Comparison of ENCODE assay signal across 8 cellular contexts in the genomic region with DNA sequence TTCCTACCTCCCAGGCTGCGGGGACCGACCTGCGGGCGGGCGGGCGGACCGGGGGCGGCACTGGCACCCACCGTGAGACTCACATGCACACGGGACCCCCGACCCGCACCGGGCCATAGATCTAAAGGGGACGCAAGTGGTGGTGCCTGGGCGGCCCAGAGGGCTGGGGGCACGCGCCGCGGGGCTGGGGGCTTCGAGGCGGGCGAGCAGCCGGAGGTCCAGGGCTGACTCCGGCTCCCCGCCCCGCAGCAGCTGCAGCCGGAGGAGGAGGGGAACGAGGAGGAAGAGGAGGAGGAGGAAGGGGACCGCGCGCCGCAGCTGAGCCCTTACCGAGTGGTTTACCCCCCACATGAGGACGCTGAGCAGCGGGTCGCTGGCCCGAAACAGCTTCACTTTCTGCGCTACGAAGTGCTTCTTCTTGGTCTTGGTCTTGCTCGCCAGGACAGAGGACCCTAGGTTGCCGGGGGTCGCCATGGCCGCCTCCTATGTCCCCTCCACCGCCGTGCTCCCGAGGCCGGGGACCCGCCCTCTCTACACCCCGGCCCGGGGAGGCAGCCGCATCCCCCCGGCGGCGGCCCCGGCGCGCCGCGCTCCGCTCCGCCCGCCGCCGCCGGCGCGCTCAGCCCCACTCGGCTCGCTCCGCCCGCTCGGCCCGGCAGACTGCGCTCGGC. TPM values are rescaled to one million over a fixed set of nuclear protein-coding genes. Genes with fewer than 3 reads are reported as not detected.
DNase-seq lines count a peak whose midpoint lies in the region; ATAC-seq, FAIRE-seq and TF ChIP-seq lines count a peak whose summit lies in the region.

No MANE protein-coding gene starts in this region.

- TF ChIP-seq POLR2A in NB4 (IDR thresholded peaks at IDR 0.05; ENCODE audit: extremely low read depth, insufficient read length) = no peak

- intact Hi-C loops in pancreas (cut with DNase I) = no loop called here

- no peak for TF ChIP-seq CTCF in GM06990 (IDR thresholded peaks at IDR 0.05; ENCODE audit: insufficient read depth, low read length, poor library complexity, severe bottlenecking)
- no peak for TF ChIP-seq CTCF in HFF-Myc (IDR thresholded peaks at IDR 0.05; ENCODE audit: low read depth, low read length, missing control alignments)
- TF ChIP-seq CTCF in NB4 (IDR thresholded peaks at IDR 0.05; ENCODE audit: low read depth, low read length) = no peak
- no peak for TF ChIP-seq CTCF in foreskin fibroblast (IDR thresholded peaks at IDR 0.05; ENCODE audit: low read depth, low read length)
- no peak for TF ChIP-seq CTCF in pancreas (IDR thresholded peaks at IDR 0.05)

- WGBS in pancreas, 2 donors = 0 to 1% methylated on average over 48 to 75 of the region's 75 CpGs

- ATAC-seq in pancreas = peak; percentile 18 to 41 (median 26)

- no peak for FAIRE-seq in pancreas (lab: Jason Lieb, UNC)

- no peak for DNase-seq in GM06990 (ENCODE audit: extremely low read depth, insufficient read length)
- no peak for DNase-seq in HFF-Myc (ENCODE audit: extremely low read depth, low read depth)
- DNase-seq in NB4 (ENCODE audit: low read depth) = peak; percentile 57
- peak; percentile 76 for DNase-seq in activated CD8-positive, alpha-beta memory T cell treated with anti-CD3 and anti-CD28 coated beads, Interleukin-2, amount 50 U/mL, for 48 hours
- DNase-seq in foreskin fibroblast = peak in 1 of 2 donors; percentile 36
- DNase-seq in pancreas = peak in 4 of 6 donors; percentile 13 to 81 (median 32)
- DNase-seq in SHP77 (lab: John Stamatoyannopoulos, UW) = no peak
- no peak for DNase-seq in NCI-H1694 (lab: John Stamatoyannopoulos, UW)

- H3K27me3 ChIP-seq in GM06990 (replicated peaks; ENCODE audit: control insufficient read depth, insufficient read depth, low read length) (no peaks in the 10 kb centered on the region), pancreas (no peaks in the 10 kb centered on the region)

- no peaks in the 10 kb centered on the region; the same call in 1 of the 2 replicates for H3K36me3 ChIP-seq in GM06990 (ENCODE audit: control insufficient read depth, insufficient read depth, low read length)
- H3K36me3 ChIP-seq in pancreas = no peaks in the 10 kb centered on the region

- H3K27ac ChIP-seq in pancreas = peak overlapping the region; percentile 11 to 79 (median 57)

- no peaks in the 10 kb centered on the region for H3K9me3 ChIP-seq in pancreas

- H3K4me3 ChIP-seq in GM06990 (replicated peaks; ENCODE audit: low read depth, low read length) (peak overlapping the region; percentile 96), HFF-Myc (replicated peaks; ENCODE audit: low read depth, low read length) (peak overlapping the region; percentile 88), NB4 (ENCODE audit: low read depth, low read length) (peak overlapping the region; percentile 73), foreskin fibroblast (ENCODE audit: low read depth in 1 of 2, low read length in 2 of 2) (peak overlapping the region; percentile 52 to 73), pancreas (peak overlapping the region; percentile 72 to 92 (median 84))

- peaks cover 7 to 16% (median 8%) of the 10 kb centered on the region in 3 donors for H3K4me1 ChIP-seq in pancreas

RNA-seq across cellular contexts. Expression of gene PIP4K2A, which starts 0.4 kb away (rescaled TPM):
- total RNA-seq in pancreas = 10 to 100 TPM in 2 of 6 donors, 1 to 10 TPM in 4; 5.6 to 17.8 (median 7.9) TPM
- 1 to 10 TPM; 3.6 to 4.3 TPM for polyA plus RNA-seq in pancreas

Comparison
In these comparisons a context has a peak if more than half of its experiments do, and no peak if none do; other contexts are left out.
1. DNase-seq: peak in NB4 (single experiment), activated CD8-positive, alpha-beta memory T cell treated with anti-CD3 and anti-CD28 coated beads, Interleukin-2, amount 50 U/mL, for 48 hours (single experiment) and pancreas (4 of 6); none in GM06990 (single experiment), HFF-Myc (single experiment), SHP77 (0 of 2) and NCI-H1694 (single experiment).
2. Peak in every context shown above with its lines, with median percentiles within 50 percentile points of each other: H3K4me3 ChIP-seq.